In the genomic region with DNA sequence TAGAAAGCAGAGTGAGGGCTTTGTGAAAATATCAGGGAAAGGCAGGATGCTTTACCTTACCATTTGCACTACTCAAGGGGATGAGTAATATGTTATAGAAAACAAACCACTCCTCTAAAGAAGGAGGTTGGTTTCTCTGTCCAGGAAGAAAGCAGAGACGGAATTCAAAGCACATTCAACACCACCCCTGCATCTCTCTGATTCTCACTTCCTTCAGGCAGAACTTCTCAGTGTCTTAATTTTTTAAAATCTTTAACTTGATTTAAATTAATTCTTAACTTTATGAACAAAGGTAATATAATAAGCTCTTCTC, we compare ENCODE assay signal across 22 cellular contexts.
"Had no signal": no experiment of that assay in that cellular context is flagged by ENCODE, and none has a peak within 500 bp of the region (broad histone marks: within the 10 kb centered on the region; RNA-seq: fewer than 3 reads in every experiment).

No MANE protein-coding gene starts in this region.

- DNase-seq: activated CD4-positive, alpha-beta T cell treated with anti-CD3 and anti-CD28 coated beads, Interleukin-2, amount 10 ng/mL, durations not matched to agents 24 days and 14 days; activated CD4-positive, alpha-beta T cell treated with anti-CD3 and anti-CD28 coated beads, Interleukin-2, amount 50 U/mL, for 4 hours; activated CD8-positive, alpha-beta T cell treated with anti-CD3 and anti-CD28 coated beads for 36 hours; activated gamma-delta T cell; activated naive CD4-positive, alpha-beta T cell treated with Interleukin-2 at 50 U/mL for 16 hours; activated naive CD8-positive, alpha-beta T cell treated with anti-CD3 and anti-CD28 coated beads, Interleukin-2, amount 10 ng/mL, durations not matched to agents 7 days and 5 days; activated T-cell treated with anti-CD3 and anti-CD28 coated beads, Interleukin-2, amount 50 U/mL, for 24 hours; amygdala; Kasumi-1; MG63; NCI-H1048; NCI-H1105 treated with DMSO at 0.1 percent for 48 hours; NCI-H1436; NCI-H1694; NCI-H1930; NCI-H2081 treated with DMSO at 0.1 percent for 48 hours; NCI-H345; NCI-H524 treated with DMSO at 0.1 percent for 48 hours; SHP77 treated with DMSO at 0.1 percent for 48 hours; SK-N-SH had no signal

- H3K9me2 ChIP-seq: SK-N-SH had no signal

- H3K9me3 ChIP-seq: ascending aorta, MG63, SJSA1, SK-N-SH had no signal

- ATAC-seq: activated CD8-positive, alpha-beta T cell treated with anti-CD3 and anti-CD28 coated beads for 36 hours had no signal

- H3K4me2 ChIP-seq: SK-N-SH had no signal

- H3K4me3 ChIP-seq: ascending aorta, MG63, SJSA1 had no signal

- H3K9ac ChIP-seq: SK-N-SH had no signal

- H3K36me3 ChIP-seq: ascending aorta, MG63, SJSA1 had no signal

- H3K27ac ChIP-seq: ascending aorta, SJSA1 had no signal
